ENCODE assay signal across 8 cellular contexts in the genomic region with DNA sequence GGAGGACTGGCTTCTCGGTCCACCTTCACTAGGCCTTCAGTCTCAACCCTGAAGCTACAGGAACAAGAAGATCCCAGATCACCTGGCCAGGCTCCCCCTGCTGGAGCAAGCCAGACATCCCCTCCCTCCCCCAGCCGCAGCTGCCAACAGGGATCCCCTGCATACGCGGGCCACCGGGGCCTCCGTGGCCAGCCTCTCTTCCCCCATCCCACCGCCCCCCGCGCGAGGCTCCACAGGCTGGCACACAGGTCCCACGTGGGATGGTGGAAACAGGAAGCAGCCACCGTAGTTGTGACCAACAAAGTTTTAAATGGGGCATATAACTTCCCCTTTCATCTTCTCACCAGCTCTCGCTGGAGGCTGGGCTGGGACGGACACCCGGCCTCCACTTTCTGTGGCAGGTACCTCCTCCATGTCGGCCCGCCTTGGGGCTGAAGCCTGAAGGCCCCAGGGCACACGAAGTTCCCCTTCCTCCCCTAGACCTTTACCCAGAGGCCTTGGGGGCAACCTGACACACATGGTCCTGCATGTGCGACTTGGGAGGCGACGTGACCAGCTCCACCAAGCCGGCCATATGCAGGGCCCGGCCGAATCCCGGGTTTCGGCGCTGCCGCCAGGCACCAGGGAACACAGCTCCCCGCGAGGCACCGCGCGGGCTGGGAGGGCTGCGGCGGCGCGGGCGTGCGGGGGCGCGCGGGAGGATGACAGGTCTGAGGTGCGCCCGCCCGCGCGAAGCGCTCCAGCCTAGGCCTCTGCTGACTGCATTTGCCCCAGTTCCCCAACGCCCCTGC.
DNase-seq lines count a peak whose midpoint lies in the region; ATAC-seq and TF ChIP-seq lines count a peak whose summit lies in the region.

No MANE protein-coding gene starts in this region.

- H3K27me3 ChIP-seq in iPS DF 6.9 (ENCODE audit: control insufficient read depth, insufficient read depth, low read length): peaks cover 2% of the 10 kb centered on the region; the same call in 1 of the 2 replicates

- WGBS in iPS DF 6.9 (ENCODE audit: insufficient coverage, insufficient read length): no CpG with 5 or more reads among the region's 49 CpGs

- H3K36me3 Mint-ChIP-seq in T-helper 2 cell treated with Interferon-gamma antibody and Interleukin-4, amounts not matched to agents 5 μg/mL and 100 μg/mL, for 36 hours (ENCODE audit: low read depth): peaks cover 26% of the 10 kb centered on the region

- peak overlapping the region; percentile 89 for H3K4me3 ChIP-seq in GM12875 (ENCODE audit: low read depth, low read length)
- peak overlapping the region; percentile 49 for H3K4me3 ChIP-seq in iPS DF 6.9 (ENCODE audit: low read length)
- H3K4me3 ChIP-seq in skeletal muscle cell (ENCODE audit: low read depth, low read length): peak overlapping the region; percentile 71

- peak overlapping the region; percentile 81 for H3K4me3 Mint-ChIP-seq in T-helper 2 cell treated with Interferon-gamma antibody and Interleukin-4, amounts not matched to agents 5 μg/mL and 100 μg/mL, for 36 hours

- no peak overlapping the region for H3K27ac ChIP-seq in iPS DF 6.9 (ENCODE audit: low read length)

- H3K36me3 ChIP-seq in iPS DF 6.9 (ENCODE audit: control insufficient read depth, insufficient read depth, low read length): no peaks in the 10 kb centered on the region

- peaks cover 14% of the 10 kb centered on the region for H3K4me1 ChIP-seq in iPS DF 6.9 (ENCODE audit: control insufficient read depth, insufficient read depth, low read length)

- DNase-seq in NCI-H146 (lab: John Stamatoyannopoulos, UW) (peak; percentile 74), anterior cingulate cortex (lab: John Stamatoyannopoulos, UW) (peak in 48 of 58 donors; percentile 12 to 69 (median 46)), iPS DF 6.9 (ENCODE audit: low read depth, low spot score) (peak; percentile 68), skeletal muscle cell (ENCODE audit: low read depth) (no peak)
- peak; percentile 65 for DNase-seq in T-helper 2 cell treated with Interferon-gamma antibody and Interleukin-4, amounts not matched to agents 5 μg/mL and 100 μg/mL, for 36 hours (ENCODE audit: low spot score)

- no peaks in the 10 kb centered on the region for H3K9me3 ChIP-seq in iPS DF 6.9 (ENCODE audit: control insufficient read depth, insufficient read depth, low read length)

- H3K9me3 Mint-ChIP-seq in T-helper 2 cell treated with Interferon-gamma antibody and Interleukin-4, amounts not matched to agents 5 μg/mL and 100 μg/mL, for 36 hours: no peaks in the 10 kb centered on the region

- H3K4me1 Mint-ChIP-seq in T-helper 2 cell treated with Interferon-gamma antibody and Interleukin-4, amounts not matched to agents 5 μg/mL and 100 μg/mL, for 36 hours (ENCODE audit: low read depth): peaks cover 77% of the 10 kb centered on the region

- ATAC-seq in HG03342 (IDR thresholded peaks at IDR 0.05; ENCODE audit: unreplicated experiment) (no peak), HG03135 (IDR thresholded peaks at IDR 0.05; ENCODE audit: unreplicated experiment) (no peak)

- peak; percentile 80 for TF ChIP-seq CTCF in GM12875 (IDR thresholded peaks at IDR 0.05; ENCODE audit: borderline replicate concordance, insufficient read depth, low read depth, low read length)

- peak overlapping the region; percentile 86 for H3K27ac Mint-ChIP-seq in T-helper 2 cell treated with Interferon-gamma antibody and Interleukin-4, amounts not matched to agents 5 μg/mL and 100 μg/mL, for 36 hours

- no peaks in the 10 kb centered on the region for H3K27me3 Mint-ChIP-seq in T-helper 2 cell treated with Interferon-gamma antibody and Interleukin-4, amounts not matched to agents 5 μg/mL and 100 μg/mL, for 36 hours (ENCODE audit: low read depth)
